Comparison of ENCODE assay signal across 8 cellular contexts in genomic region chr21:42939581-42940413, GRCh38. TPM values are rescaled to one million over a fixed set of nuclear protein-coding genes. Genes with fewer than 3 reads are reported as not detected.
DNase-seq lines count a peak whose midpoint lies in the region; ATAC-seq and TF ChIP-seq lines count a peak whose summit lies in the region.

No MANE protein-coding gene starts in this region.

- peaks cover 24% of the 10 kb centered on the region for H3K4me1 Mint-ChIP-seq in MCF 10A (ENCODE audit: insufficient read depth, unreplicated experiment)

- TF ChIP-seq CTCF in MCF 10A (IDR thresholded peaks at IDR 0.05; ENCODE audit: unreplicated experiment) (no peak), tibial nerve (IDR thresholded peaks at IDR 0.05) (no peak)

- CTCF ChIA-PET in MCF 10A (lab: Yijun Ruan, JAX), result no interaction called here

- DNase-seq in Kasumi-1 (lab: John Stamatoyannopoulos, UW) (peak; percentile 29 to 54), MCF 10A (ENCODE audit: unreplicated experiment) (peak; percentile 99), left colon (peak; percentile 33 to 73), tibial nerve (ENCODE audit: low spot score in 2 of 2) (peak; percentile 68 to 86), DMS114 treated with DMSO at 0.1 percent for 48 hours (lab: John Stamatoyannopoulos, UW; ENCODE audit: unreplicated experiment) (no peak)
- no peak for DNase-seq in stimulated activated naive CD4-positive, alpha-beta T cell (lab: John Stamatoyannopoulos, UW)

- H3K27ac ChIP-seq in tibial nerve, result peak overlapping the region; percentile 30 to 81 (median 62)

- H3K27me3 ChIP-seq in tibial nerve, result no peaks in the 10 kb centered on the region

- H3K36me3 ChIP-seq in tibial nerve, result no peaks in the 10 kb centered on the region

- no TSS peak for BruUV-seq in MCF 10A (replicated peaks; lab: Mats Ljungman, UMichigan)

- POLR2A ChIA-PET in MCF 10A (lab: Yijun Ruan, JAX), result interaction anchor here (0.7 to 1.6 kb wide), 7 partner anchors 16 to 76 kb away, joined by 3 to 4 read pairs (median 3); partner anchors contain the start of gene NDUFV3

- no peaks in the 10 kb centered on the region for H3K27me3 Mint-ChIP-seq in MCF 10A (ENCODE audit: insufficient read depth, unreplicated experiment)

- ATAC-seq in left colon (peak; percentile 52), GM21528 (IDR thresholded peaks at IDR 0.05; ENCODE audit: low FRiP score, unreplicated experiment) (no peak), HG03520 (IDR thresholded peaks at IDR 0.05; ENCODE audit: unreplicated experiment) (no peak)

- H3K4me3 ChIP-seq in tibial nerve, result peak overlapping the region in 1 of 4 donors; percentile 20

- peak overlapping the region; percentile 10 for H3K27ac Mint-ChIP-seq in MCF 10A (ENCODE audit: low read depth, unreplicated experiment)

- no peaks in the 10 kb centered on the region for H3K9me3 Mint-ChIP-seq in MCF 10A (ENCODE audit: unreplicated experiment)

- WGBS in tibial nerve, 2 donors, result 28 to 34% methylated on average over 16 of the region's 16 CpGs

- H3K9me3 ChIP-seq in tibial nerve, result no peaks in the 10 kb centered on the region

- H3K4me3 Mint-ChIP-seq in MCF 10A (ENCODE audit: unreplicated experiment), result peak overlapping the region; percentile 11

- peaks cover 0 to 16% (median 6%) of the 10 kb centered on the region in 4 donors for H3K4me1 ChIP-seq in tibial nerve

- intact Hi-C loops in MCF 10A (cut with micrococcal nuclease), result loop anchor here (1.0 kb wide), 1 partner anchor 35 kb away; the partner anchor contains the start of gene PKNOX1
- intact Hi-C loops in left colon (cut with DNase I, micrococcal nuclease), result no loop called here

- peak in 1 of 2 donors; percentile 84 for TF ChIP-seq EP300 in tibial nerve (IDR thresholded peaks at IDR 0.05)

- TF ChIP-seq POLR2A in tibial nerve (IDR thresholded peaks at IDR 0.05), result no peak

- no peaks in the 10 kb centered on the region for H3K36me3 Mint-ChIP-seq in MCF 10A (ENCODE audit: insufficient read depth, unreplicated experiment)

RNA-seq across cellular contexts. Expression of gene ERVH48-1, which starts 14.4 kb away (rescaled TPM):
- total RNA-seq in MCF 10A (2022) (not detected in 2 replicates), left colon (not detected), tibial nerve (not detected)

RNA-seq across cellular contexts. Expression of gene PKNOX1, which starts 34.6 kb away (rescaled TPM):
- total RNA-seq in MCF 10A (2022) (13.4 and 15.0 TPM in 2 replicates), left colon (10 to 100 TPM; 12.4 to 15.3 TPM), tibial nerve (10 to 100 TPM in 2 of 4 donors, 1 to 10 TPM in 2; 9.0 to 23.7 (median 12.3) TPM)

RNA-seq across cellular contexts. Expression of gene NDUFV3, which starts 46.7 kb away (rescaled TPM):
- total RNA-seq in MCF 10A (2022) (70.0 and 79.7 TPM in 2 replicates), left colon (10 to 100 TPM; 35.7 to 38.2 TPM), tibial nerve (10 to 100 TPM; 52.1 to 75.2 (median 61.4) TPM)

Comparison
In these comparisons a context has a peak if more than half of its experiments do, and no peak if none do; other contexts are left out.
1. DNase-seq: peak in Kasumi-1 (2 of 2), MCF 10A (single experiment), left colon (2 of 2) and tibial nerve (2 of 2); none in DMS114 treated with DMSO at 0.1 percent for 48 hours (single experiment) and stimulated activated naive CD4-positive, alpha-beta T cell (0 of 6).